13 cellular contexts compared by ENCODE assay signal in genomic region chr19:9986787-9987281, GRCh38. TPM values are rescaled to one million over a fixed set of nuclear protein-coding genes. Genes with fewer than 3 reads are reported as not detected.
A peak's percentile ranks its signal among the peaks of the same experiment; 100 is the strongest.
DNase-seq lines count a peak whose midpoint lies in the region; ATAC-seq and TF ChIP-seq lines count a peak whose summit lies in the region.
"Had no signal": no experiment of that assay in that cellular context is flagged by ENCODE, and none has a peak within 500 bp of the region (broad histone marks: within the 10 kb centered on the region; RNA-seq: fewer than 3 reads in every experiment).

No MANE protein-coding gene starts in this region.

- no peak for ATAC-seq in stimulated activated naive B cell treated with anti-CD40 and anti-IgM and Interleukin-4, amounts not matched to agents 10 μg/mL and 1 μg/mL and 100 μg/mL, for 72 hours (replicated peaks)
- ATAC-seq: activated CD4-positive, alpha-beta T cell treated with anti-CD3 and anti-CD28 coated beads for 36 hours had no signal

- no peak for TF ChIP-seq CTCF in testis (IDR thresholded peaks at IDR 0.05)

- H3K27ac Mint-ChIP-seq in stimulated activated naive B cell treated with anti-CD40 and anti-IgM and Interleukin-4, amounts not matched to agents 10 μg/mL and 1 μg/mL and 100 μg/mL, for 72 hours: no peak overlapping the region
- H3K27ac Mint-ChIP-seq: activated CD4-positive, alpha-beta T cell treated with anti-CD3 and anti-CD28 coated beads for 36 hours had no signal

- no peak overlapping the region for H3K4me3 ChIP-seq in adipocyte (ENCODE audit: low read length)
- H3K4me3 ChIP-seq in testis: no peak overlapping the region
- H3K4me3 ChIP-seq: upper lobe of left lung had no signal

- no peak overlapping the region for H3K4me3 Mint-ChIP-seq in stimulated activated naive B cell treated with anti-CD40 and anti-IgM and Interleukin-4, amounts not matched to agents 10 μg/mL and 1 μg/mL and 100 μg/mL, for 72 hours
- H3K4me3 Mint-ChIP-seq: activated CD4-positive, alpha-beta T cell treated with anti-CD3 and anti-CD28 coated beads for 36 hours had no signal

- H3K9me3 ChIP-seq in adipocyte (ENCODE audit: control insufficient read depth, low read length) (no peaks in the 10 kb centered on the region), testis (no peaks in the 10 kb centered on the region)
- H3K9me3 ChIP-seq: upper lobe of left lung had no signal

- H3K27ac ChIP-seq in testis: peak overlapping the region; percentile 31 to 66
- H3K27ac ChIP-seq: upper lobe of left lung had no signal

- intact Hi-C loops in testis (cut with DNase I; ENCODE audit: low total_unique reads): no loop called here

- peaks cover 0 to 1% of the 10 kb centered on the region in 2 donors for H3K9me3 Mint-ChIP-seq in stimulated activated naive B cell treated with anti-CD40 and anti-IgM and Interleukin-4, amounts not matched to agents 10 μg/mL and 1 μg/mL and 100 μg/mL, for 72 hours

- WGBS in testis, 2 donors: 24 to 49% methylated on average over 5 to 8 of the region's 8 CpGs

- peak overlapping the region; percentile 71 for H3K9ac ChIP-seq in adipocyte (ENCODE audit: low read length)

- peaks cover 29 to 46% of the 10 kb centered on the region in 2 donors for H3K27me3 Mint-ChIP-seq in stimulated activated naive B cell treated with anti-CD40 and anti-IgM and Interleukin-4, amounts not matched to agents 10 μg/mL and 1 μg/mL and 100 μg/mL, for 72 hours

- peaks cover 27% of the 10 kb centered on the region for H3K4me1 ChIP-seq in adipocyte (ENCODE audit: control insufficient read depth, insufficient read depth, low read length)
- peaks cover 17% of the 10 kb centered on the region for H3K4me1 ChIP-seq in testis
- H3K4me1 ChIP-seq: upper lobe of left lung had no signal

- H3K36me3 ChIP-seq in adipocyte (ENCODE audit: control insufficient read depth, insufficient read depth, low read length, severe bottlenecking) (peaks cover 83% of the 10 kb centered on the region), testis (ENCODE audit: low read depth, missing control alignments) (no peaks in the 10 kb centered on the region)
- H3K36me3 ChIP-seq: upper lobe of left lung had no signal

- peak; percentile 40 for DNase-seq in adipocyte (ENCODE audit: low read depth)
- peak; percentile 82 for DNase-seq in fibroblast of gingiva (ENCODE audit: low read depth)
- peak; percentile 66 for DNase-seq in midbrain (lab: John Stamatoyannopoulos, UW)
- DNase-seq in testis: peak; percentile 82
- DNase-seq in NCI-H774 (lab: John Stamatoyannopoulos, UW): no peak
- no peak for DNase-seq in stimulated activated naive B cell treated with anti-CD40 and anti-IgM and Interleukin-4, amounts not matched to agents 10 μg/mL and 1 μg/mL and 100 μg/mL, for 72 hours
- DNase-seq in NCI-H146 treated with DMSO at 0.1 percent for 48 hours (lab: John Stamatoyannopoulos, UW; ENCODE audit: unreplicated experiment): no peak
- no peak for DNase-seq in activated CD4-positive, alpha-beta T cell treated with anti-CD3 and anti-CD28 coated beads for 1 hour
- DNase-seq: activated CD4-positive, alpha-beta T cell treated with anti-CD3 and anti-CD28 coated beads for 36 hours; effector CD4-positive, alpha-beta T cell; MM.1S had no signal

- H3K27me3 ChIP-seq in adipocyte (replicated peaks; ENCODE audit: control insufficient read depth, insufficient read depth, low read length): no peaks in the 10 kb centered on the region
- H3K27me3 ChIP-seq in testis: no peaks in the 10 kb centered on the region
- H3K27me3 ChIP-seq: upper lobe of left lung had no signal

- no peaks in the 10 kb centered on the region for H3K36me3 Mint-ChIP-seq in stimulated activated naive B cell treated with anti-CD40 and anti-IgM and Interleukin-4, amounts not matched to agents 10 μg/mL and 1 μg/mL and 100 μg/mL, for 72 hours

- peaks cover 6 to 7% of the 10 kb centered on the region in 2 donors for H3K4me1 Mint-ChIP-seq in stimulated activated naive B cell treated with anti-CD40 and anti-IgM and Interleukin-4, amounts not matched to agents 10 μg/mL and 1 μg/mL and 100 μg/mL, for 72 hours
- H3K4me1 Mint-ChIP-seq: activated CD4-positive, alpha-beta T cell treated with anti-CD3 and anti-CD28 coated beads for 36 hours had no signal

- no peak for TF ChIP-seq POLR2A in testis (IDR thresholded peaks at IDR 0.05)

RNA-seq across cellular contexts. Expression of gene COL5A3, which starts 23.5 kb away (rescaled TPM):
- total RNA-seq in testis: 1 to 10 TPM; 5.5 to 7.0 TPM
- polyA plus RNA-seq in testis (ENCODE audit: insufficient read depth, low read depth, low replicate concordance): 7.6 TPM

RNA-seq across cellular contexts. Expression of gene RDH8, which starts 26.4 kb away (rescaled TPM):
- total RNA-seq in testis: 1 to 10 TPM in 1 of 2 donors, not detected in 1; 1.7 TPM
- 3.7 TPM for polyA plus RNA-seq in testis (ENCODE audit: insufficient read depth, low read depth, low replicate concordance)
- total RNA-seq: activated CD4-positive, alpha-beta T cell treated with anti-CD3 and anti-CD28 coated beads for 36 hours; NCI-H460; upper lobe of left lung had no signal

RNA-seq across cellular contexts. Expression of gene OLFM2, which starts 50.5 kb away (rescaled TPM):
- 10 to 100 TPM; 15.9 to 22.5 TPM for total RNA-seq in testis
- 27.0 TPM for polyA plus RNA-seq in testis (ENCODE audit: insufficient read depth, low read depth, low replicate concordance)

Comparison
In these comparisons a context has a peak if more than half of its experiments do, and no peak if none do; other contexts are left out.
1. DNase-seq: peak in adipocyte (single experiment), fibroblast of gingiva (single experiment), midbrain (single experiment) and testis (single experiment); none in NCI-H774 (single experiment), stimulated activated naive B cell treated with anti-CD40 and anti-IgM and Interleukin-4, amounts not matched to agents 10 μg/mL and 1 μg/mL and 100 μg/mL, for 72 hours (single experiment), NCI-H146 treated with DMSO at 0.1 percent for 48 hours (single experiment) and activated CD4-positive, alpha-beta T cell treated with anti-CD3 and anti-CD28 coated beads for 1 hour (single experiment).